In genomic region chr6:25166955-25167753, GRCh38 we compare ENCODE assay signal across 13 cellular contexts.
A peak's percentile ranks its signal among the peaks of the same experiment; 100 is the strongest.
DNase-seq lines count a peak whose midpoint lies in the region; ATAC-seq and TF ChIP-seq lines count a peak whose summit lies in the region.
"Had no signal": no experiment of that assay in that cellular context is flagged by ENCODE, and none has a peak within 500 bp of the region (broad histone marks: within the 10 kb centered on the region; RNA-seq: fewer than 3 reads in every experiment).

No MANE protein-coding gene starts in this region.

- no peak overlapping the region for H3K27ac Mint-ChIP-seq in MCF 10A (ENCODE audit: low read depth, unreplicated experiment)
- H3K27ac Mint-ChIP-seq in T-helper 2 cell treated with Interferon-gamma antibody and Interleukin-4, amounts not matched to agents 5 μg/mL and 100 μg/mL, for 36 hours = peak overlapping the region; percentile 97

- 36 to 46% methylated on average over 6 of the region's 6 CpGs for WGBS in thyroid gland, 2 donors

- intact Hi-C loops in breast epithelium (cut with DNase I; ENCODE audit: low total_unique reads) (no loop called here), MCF 10A (cut with micrococcal nuclease) (no loop called here), thyroid gland (cut with DNase I) (no loop called here)

- H3K4me1 ChIP-seq in breast epithelium (no peaks in the 10 kb centered on the region), thyroid gland (peaks cover 29 to 37% of the 10 kb centered on the region in 2 donors)
- H3K4me1 ChIP-seq: HAP-1 had no signal

- H3K36me3 ChIP-seq in breast epithelium = no peaks in the 10 kb centered on the region
- no peaks in the 10 kb centered on the region for H3K36me3 ChIP-seq in thyroid gland
- H3K36me3 ChIP-seq: BE2C, HAP-1 had no signal

- no peak for ATAC-seq in HG02885 (IDR thresholded peaks at IDR 0.05; ENCODE audit: poor library complexity, unreplicated experiment)
- ATAC-seq in HG03039 (IDR thresholded peaks at IDR 0.05; ENCODE audit: unreplicated experiment) = no peak
- ATAC-seq: sciatic nerve had no signal

- peaks cover 4% of the 10 kb centered on the region for H3K36me3 Mint-ChIP-seq in MCF 10A (ENCODE audit: insufficient read depth, unreplicated experiment)
- H3K36me3 Mint-ChIP-seq in T-helper 2 cell treated with Interferon-gamma antibody and Interleukin-4, amounts not matched to agents 5 μg/mL and 100 μg/mL, for 36 hours (ENCODE audit: low read depth) = peaks cover 22% of the 10 kb centered on the region

- no peak for TF ChIP-seq CTCF in breast epithelium (IDR thresholded peaks at IDR 0.05)
- TF ChIP-seq CTCF in MCF 10A (IDR thresholded peaks at IDR 0.05; ENCODE audit: unreplicated experiment) = no peak
- no peak for TF ChIP-seq CTCF in thyroid gland (IDR thresholded peaks at IDR 0.05)

- H3K27me3 Mint-ChIP-seq in MCF 10A (ENCODE audit: insufficient read depth, unreplicated experiment) = no peaks in the 10 kb centered on the region
- no peaks in the 10 kb centered on the region for H3K27me3 Mint-ChIP-seq in T-helper 2 cell treated with Interferon-gamma antibody and Interleukin-4, amounts not matched to agents 5 μg/mL and 100 μg/mL, for 36 hours (ENCODE audit: low read depth)

- H3K4me3 Mint-ChIP-seq in MCF 10A (ENCODE audit: unreplicated experiment) = no peak overlapping the region
- H3K4me3 Mint-ChIP-seq in T-helper 2 cell treated with Interferon-gamma antibody and Interleukin-4, amounts not matched to agents 5 μg/mL and 100 μg/mL, for 36 hours = peak overlapping the region; percentile 82

- H3K27ac ChIP-seq in breast epithelium (peak overlapping the region; percentile 6 to 58), thyroid gland (peak overlapping the region; percentile 68 to 88 (median 78))

- no peaks in the 10 kb centered on the region for H3K9me3 Mint-ChIP-seq in MCF 10A (ENCODE audit: unreplicated experiment)
- peaks cover 6% of the 10 kb centered on the region for H3K9me3 Mint-ChIP-seq in T-helper 2 cell treated with Interferon-gamma antibody and Interleukin-4, amounts not matched to agents 5 μg/mL and 100 μg/mL, for 36 hours

- DNase-seq in breast epithelium (ENCODE audit: low spot score in 2 of 2) (no peak), MCF 10A (ENCODE audit: unreplicated experiment) (no peak), NCI-H187 treated with DMSO at 0.1 percent for 48 hours (lab: John Stamatoyannopoulos, UW) (peak; percentile 64), thyroid gland (peak; percentile 84 to 86), DMS114 treated with DMSO at 0.1 percent for 48 hours (lab: John Stamatoyannopoulos, UW; ENCODE audit: unreplicated experiment) (no peak)
- DNase-seq in T-helper 2 cell treated with Interferon-gamma antibody and Interleukin-4, amounts not matched to agents 5 μg/mL and 100 μg/mL, for 36 hours (ENCODE audit: low spot score) = no peak
- DNase-seq: GDM1, NCI-H226 had no signal

- BruUV-seq in MCF 10A (replicated peaks; lab: Mats Ljungman, UMichigan) = no TSS peak

- H3K27me3 ChIP-seq in breast epithelium = no peaks in the 10 kb centered on the region
- H3K27me3 ChIP-seq in thyroid gland = no peaks in the 10 kb centered on the region
- H3K27me3 ChIP-seq: BE2C had no signal

- CTCF ChIA-PET in MCF 10A (lab: Yijun Ruan, JAX) = no interaction called here

- POLR2A ChIA-PET in MCF 10A (lab: Yijun Ruan, JAX) = no interaction called here

- H3K9me3 ChIP-seq in breast epithelium (no peaks in the 10 kb centered on the region), thyroid gland (no peaks in the 10 kb centered on the region)
- H3K9me3 ChIP-seq: BE2C, HAP-1 had no signal

- TF ChIP-seq POLR2A in breast epithelium (IDR thresholded peaks at IDR 0.05) = no peak
- TF ChIP-seq POLR2A in thyroid gland (IDR thresholded peaks at IDR 0.05) = no peak

- H3K4me3 ChIP-seq in breast epithelium = no peak overlapping the region
- H3K4me3 ChIP-seq in thyroid gland (replicated peaks in 1 of 3) = no peak overlapping the region
- H3K4me3 ChIP-seq: HAP-1 had no signal

- H3K4me1 Mint-ChIP-seq in MCF 10A (ENCODE audit: insufficient read depth, unreplicated experiment) = peaks cover 29% of the 10 kb centered on the region
- H3K4me1 Mint-ChIP-seq in T-helper 2 cell treated with Interferon-gamma antibody and Interleukin-4, amounts not matched to agents 5 μg/mL and 100 μg/mL, for 36 hours (ENCODE audit: low read depth) = peaks cover 64% of the 10 kb centered on the region

Comparison
In these comparisons a context has a peak if more than half of its experiments do, and no peak if none do; other contexts are left out.
1. DNase-seq: peak in NCI-H187 treated with DMSO at 0.1 percent for 48 hours (single experiment) and thyroid gland (2 of 2); none in breast epithelium (0 of 2), MCF 10A (single experiment), T-helper 2 cell treated with Interferon-gamma antibody and Interleukin-4, amounts not matched to agents 5 μg/mL and 100 μg/mL, for 36 hours (single experiment) and DMS114 treated with DMSO at 0.1 percent for 48 hours (single experiment).